16 cellular contexts compared by ENCODE assay signal in genomic region chr14:92559486-92559885, GRCh38.
"Had no signal": no experiment of that assay in that cellular context is flagged by ENCODE, and none has a peak within 500 bp of the region (broad histone marks: within the 10 kb centered on the region; RNA-seq: fewer than 3 reads in every experiment).

No MANE protein-coding gene starts in this region.

- DNase-seq: activated CD4-positive, alpha-beta memory T cell treated with anti-CD3 and anti-CD28 coated beads, Interleukin-2, amount 10 ng/mL, durations not matched to agents 7 days and 5 days; activated CD4-positive, alpha-beta T cell treated with anti-CD3 and anti-CD28 coated beads for 1 hour; amygdala; dorsolateral prefrontal cortex; SIG-M5; stimulated activated CD4-positive, alpha-beta T cell treated with anti-CD3 and anti-CD28 coated beads, Interleukin-4, amount 100 ng/mL, for 1 hour; T-helper 1 cell; thyroid gland had no signal

- H3K9me3 ChIP-seq: neutrophil, thyroid gland had no signal

- ATAC-seq: sciatic nerve, SK-N-SH treated with all-trans-retinoic acid at 6 μM for 48 hours had no signal

- H3K4me3 Mint-ChIP-seq: activated CD4-positive, alpha-beta memory T cell treated with anti-CD3 and anti-CD28 coated beads, Interleukin-2, amount 10 ng/mL, durations not matched to agents 7 days and 5 days; memory B cell had no signal

- H3K4me2 ChIP-seq: smooth muscle cell had no signal

- H3K9me3 Mint-ChIP-seq: activated CD4-positive, alpha-beta memory T cell treated with anti-CD3 and anti-CD28 coated beads, Interleukin-2, amount 10 ng/mL, durations not matched to agents 7 days and 5 days; memory B cell had no signal

- H3K4me1 ChIP-seq: parathyroid adenoma, thyroid gland had no signal

- H3K4me3 ChIP-seq: cardiac muscle cell, dorsolateral prefrontal cortex, smooth muscle cell, thyroid gland had no signal

- H3K27ac ChIP-seq: cardiac muscle cell, dorsolateral prefrontal cortex, neutrophil, parathyroid adenoma, thyroid gland, VCaP had no signal

- H3K27ac Mint-ChIP-seq: activated CD4-positive, alpha-beta memory T cell treated with anti-CD3 and anti-CD28 coated beads, Interleukin-2, amount 10 ng/mL, durations not matched to agents 7 days and 5 days; memory B cell had no signal
